25 cellular contexts compared by ENCODE assay signal in genomic region chr9:20304001-20304400, GRCh38.
"Had no signal": no experiment of that assay in that cellular context is flagged by ENCODE, and none has a peak within 500 bp of the region (broad histone marks: within the 10 kb centered on the region; RNA-seq: fewer than 3 reads in every experiment).

No MANE protein-coding gene starts in this region.

- H3K27ac ChIP-seq: body of pancreas, heart right ventricle, right lobe of liver, skin epidermis, transverse colon, uterus had no signal

- H3K9me3 Mint-ChIP-seq: activated CD8-positive, alpha-beta T cell treated with anti-CD3 and anti-CD28 coated beads for 36 hours; activated naive CD8-positive, alpha-beta T cell treated with anti-CD3 and anti-CD28 coated beads, Interleukin-2, amount 50 U/mL, for 24 hours; activated T-helper 1 cell treated with anti-CD3 and anti-CD28 coated beads, Interleukin-12 subunit alpha, Interleukin-12 subunit beta, Interleukin-2, Interleukin-4 antibody, amounts not matched to agents 30 ng/mL and 10 ng/mL and 1 ng/mL, durations not matched to agents 14 hours and 24 hours and 36 hours; memory B cell; stimulated activated naive B cell treated with anti-CD40 and anti-IgM and Interleukin-4, amounts not matched to agents 10 μg/mL and 1 μg/mL and 100 μg/mL, for 72 hours had no signal

- H3K36me3 ChIP-seq: heart right ventricle, right lobe of liver, transverse colon, uterus had no signal

- H3K27me3 Mint-ChIP-seq: activated CD4-positive, alpha-beta T cell treated with anti-CD3 and anti-CD28 coated beads, Interleukin-2, amount 10 ng/mL, durations not matched to agents 7 days and 5 days; activated CD8-positive, alpha-beta T cell treated with anti-CD3 and anti-CD28 coated beads for 36 hours had no signal

- H3K27ac Mint-ChIP-seq: activated CD4-positive, alpha-beta T cell treated with anti-CD3 and anti-CD28 coated beads, Interleukin-2, amount 10 ng/mL, durations not matched to agents 7 days and 5 days; activated CD8-positive, alpha-beta memory T cell treated with anti-CD3 and anti-CD28 coated beads, Interleukin-2, amount 10 ng/mL, durations not matched to agents 7 days and 5 days; activated CD8-positive, alpha-beta T cell treated with anti-CD3 and anti-CD28 coated beads for 36 hours; activated naive CD8-positive, alpha-beta T cell treated with anti-CD3 and anti-CD28 coated beads, Interleukin-2, amount 50 U/mL, for 24 hours; activated T-helper 1 cell treated with anti-CD3 and anti-CD28 coated beads, Interleukin-12 subunit alpha, Interleukin-12 subunit beta, Interleukin-2, Interleukin-4 antibody, amounts not matched to agents 30 ng/mL and 10 ng/mL and 1 ng/mL, durations not matched to agents 14 hours and 24 hours and 36 hours; memory B cell; stimulated activated naive B cell treated with anti-CD40 and anti-IgM and Interleukin-4, amounts not matched to agents 10 μg/mL and 1 μg/mL and 100 μg/mL, for 72 hours had no signal

- H3K36me3 Mint-ChIP-seq: activated CD8-positive, alpha-beta memory T cell treated with anti-CD3 and anti-CD28 coated beads, Interleukin-2, amount 10 ng/mL, durations not matched to agents 7 days and 5 days; memory B cell; stimulated activated naive B cell treated with anti-CD40 and anti-IgM and Interleukin-4, amounts not matched to agents 10 μg/mL and 1 μg/mL and 100 μg/mL, for 72 hours had no signal

- H3K27me3 ChIP-seq: body of pancreas, right lobe of liver, transverse colon, uterus had no signal

- H3K4me1 ChIP-seq: right lobe of liver, transverse colon, uterus had no signal

- DNase-seq: activated CD4-positive, alpha-beta T cell treated with anti-CD3 and anti-CD28 coated beads, Interleukin-2, amount 10 ng/mL, durations not matched to agents 7 days and 5 days; activated CD4-positive, CD25-positive, alpha-beta regulatory T cell treated with anti-CD3 and anti-CD28 coated beads, Interleukin-2, amount 50 U/mL, for 72 hours; activated CD8-positive, alpha-beta memory T cell treated with anti-CD3 and anti-CD28 coated beads, Interleukin-2, amount 10 ng/mL, durations not matched to agents 7 days and 5 days; activated CD8-positive, alpha-beta T cell treated with anti-CD3 and anti-CD28 coated beads for 36 hours; activated gamma-delta T cell; activated naive CD4-positive, alpha-beta T cell treated with anti-CD3 and anti-CD28 coated beads, Interleukin-2, amount 50 U/mL, for 16 hours; activated naive CD8-positive, alpha-beta T cell treated with anti-CD3 and anti-CD28 coated beads, Interleukin-2, amount 50 U/mL, for 24 hours; activated T-cell treated with anti-CD3 and anti-CD28 coated beads for 4 hours; anterior cingulate cortex; body of pancreas; heart right ventricle; islet precursor cell; left cardiac atrium; posterior cingulate gyrus; right lobe of liver; stimulated activated CD4-positive, alpha-beta T cell treated with anti-CD3 and anti-CD28 coated beads, Interleukin-15, amount 100 ng/mL, for 24 hours; stimulated activated CD4-positive, alpha-beta T cell treated with anti-CD3 and anti-CD28 coated beads, Interleukin-2, amount 100 ng/mL, for 48 hours; stimulated activated CD8-positive, alpha-beta memory T cell treated with anti-CD3 and anti-CD28 coated beads, Interleukin-4, amount 100 ng/mL, for 48 hours; stimulated activated naive B cell treated with anti-CD40 and anti-IgM and Interleukin-4, amounts not matched to agents 10 μg/mL and 1 μg/mL and 100 μg/mL, for 72 hours; T-helper 2 cell; transverse colon; uterus had no signal

- H3K9me3 ChIP-seq: body of pancreas, heart right ventricle, right lobe of liver, transverse colon, uterus had no signal

- H3K4me3 Mint-ChIP-seq: activated CD4-positive, alpha-beta T cell treated with anti-CD3 and anti-CD28 coated beads, Interleukin-2, amount 10 ng/mL, durations not matched to agents 7 days and 5 days; activated CD8-positive, alpha-beta memory T cell treated with anti-CD3 and anti-CD28 coated beads, Interleukin-2, amount 10 ng/mL, durations not matched to agents 7 days and 5 days; activated CD8-positive, alpha-beta T cell treated with anti-CD3 and anti-CD28 coated beads for 36 hours; activated naive CD8-positive, alpha-beta T cell treated with anti-CD3 and anti-CD28 coated beads, Interleukin-2, amount 50 U/mL, for 24 hours; activated T-helper 1 cell treated with anti-CD3 and anti-CD28 coated beads, Interleukin-12 subunit alpha, Interleukin-12 subunit beta, Interleukin-2, Interleukin-4 antibody, amounts not matched to agents 30 ng/mL and 10 ng/mL and 1 ng/mL, durations not matched to agents 14 hours and 24 hours and 36 hours; memory B cell; stimulated activated naive B cell treated with anti-CD40 and anti-IgM and Interleukin-4, amounts not matched to agents 10 μg/mL and 1 μg/mL and 100 μg/mL, for 72 hours had no signal

- H3K4me1 Mint-ChIP-seq: memory B cell; stimulated activated naive B cell treated with anti-CD40 and anti-IgM and Interleukin-4, amounts not matched to agents 10 μg/mL and 1 μg/mL and 100 μg/mL, for 72 hours had no signal

- H3K4me3 ChIP-seq: body of pancreas, heart right ventricle, right lobe of liver, skin epidermis, transverse colon, uterus had no signal
